In the genomic region with DNA sequence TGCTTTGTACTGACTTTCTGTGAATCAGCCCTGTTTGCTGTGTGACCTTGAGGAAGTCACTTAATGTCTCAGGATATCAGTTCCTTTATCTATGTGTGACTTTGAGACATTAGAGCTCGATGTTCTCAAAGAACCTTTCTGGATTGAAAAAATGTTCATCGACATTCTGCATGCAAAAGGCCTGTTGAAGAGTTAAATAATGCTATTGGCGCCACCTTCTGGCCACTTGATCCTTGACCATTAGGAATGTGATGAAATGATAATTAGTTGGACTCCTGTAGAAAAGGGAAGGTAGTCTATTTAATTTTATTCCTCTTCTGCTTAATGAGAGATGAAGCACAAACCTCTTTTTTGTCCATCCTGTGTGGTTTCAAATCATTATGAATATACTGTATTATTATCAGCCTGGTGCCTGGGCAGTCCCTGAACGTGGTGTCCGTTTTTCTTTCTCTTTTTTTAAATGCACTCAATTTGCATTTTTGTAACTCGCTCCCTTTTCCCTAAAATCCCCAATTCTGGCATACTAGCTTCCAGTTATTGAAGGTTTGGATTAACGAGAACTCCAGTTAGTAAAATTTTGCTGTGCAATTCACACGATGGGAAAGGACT, we compare ENCODE assay signal across 8 cellular contexts. TPM values are rescaled to one million over a fixed set of nuclear protein-coding genes. Genes with fewer than 3 reads are reported as not detected.
DNase-seq lines count a peak whose midpoint lies in the region; ATAC-seq, FAIRE-seq and TF ChIP-seq lines count a peak whose summit lies in the region.

No MANE protein-coding gene starts in this region.

- TF ChIP-seq POLR2A in erythroblast (IDR thresholded peaks at IDR 0.05; ENCODE audit: low read length), result no peak

- no peaks in the 10 kb centered on the region for H3K4me1 Mint-ChIP-seq in activated CD4-positive, alpha-beta T cell treated with anti-CD3 and anti-CD28 coated beads for 36 hours
- no peaks in the 10 kb centered on the region for H3K4me1 Mint-ChIP-seq in nephron

- TF ChIP-seq CTCF in AG10803 (conservative IDR thresholded peaks at IDR 0.05; ENCODE audit: low read length) (peak; percentile 66), nephron (IDR thresholded peaks at IDR 0.05; ENCODE audit: unreplicated experiment in 3 of 3) (peak; percentile 62 to 77 (median 68))

- no peak overlapping the region for H3K27ac Mint-ChIP-seq in activated CD4-positive, alpha-beta T cell treated with anti-CD3 and anti-CD28 coated beads for 36 hours
- H3K27ac Mint-ChIP-seq in nephron, result no peak overlapping the region

- ATAC-seq in activated CD4-positive, alpha-beta T cell treated with anti-CD3 and anti-CD28 coated beads for 36 hours, result no peak
- no peak for ATAC-seq in GM21390 (IDR thresholded peaks at IDR 0.05; ENCODE audit: unreplicated experiment)

- H3K4me3 ChIP-seq in AG10803 (ENCODE audit: low read length), result no peak overlapping the region

- H3K36me3 Mint-ChIP-seq in activated CD4-positive, alpha-beta T cell treated with anti-CD3 and anti-CD28 coated beads for 36 hours (ENCODE audit: low read depth), result no peaks in the 10 kb centered on the region
- H3K36me3 Mint-ChIP-seq in nephron (ENCODE audit: low read depth), result no peaks in the 10 kb centered on the region

- CTCF ChIA-PET in activated CD4-positive, alpha-beta T cell treated with anti-CD3 and anti-CD28 coated beads for 36 hours (lab: Charles Lee), result interaction anchor here (0.6 to 2.0 kb wide), 19 partner anchors 10 to 505 kb away, joined by 3 to 8 read pairs (median 3); no protein-coding TSS in a partner anchor

- no peaks in the 10 kb centered on the region for H3K27me3 Mint-ChIP-seq in activated CD4-positive, alpha-beta T cell treated with anti-CD3 and anti-CD28 coated beads for 36 hours
- peaks cover 22% of the 10 kb centered on the region for H3K27me3 Mint-ChIP-seq in nephron (ENCODE audit: low read depth)

- FAIRE-seq in GM19239 (lab: Jason Lieb, UNC), result peak; percentile 94

- intact Hi-C loops in activated CD4-positive, alpha-beta T cell treated with anti-CD3 and anti-CD28 coated beads for 36 hours (cut with DNase I, micrococcal nuclease), result loop anchor here (1.0 to 5.0 kb wide), 4 partner anchors 127 to 496 kb away; no protein-coding TSS in a partner anchor

- peak; percentile 65 for DNase-seq in AG10803 (ENCODE audit: low read depth)
- peak; percentile 39 for DNase-seq in GM19239 (ENCODE audit: insufficient read length, low spot score)
- DNase-seq in NCI-H2196 treated with DMSO at 0.1 percent for 48 hours (lab: John Stamatoyannopoulos, UW; ENCODE audit: unreplicated experiment), result peak; percentile 25
- peak; percentile 63 for DNase-seq in activated CD4-positive, alpha-beta T cell treated with anti-CD3 and anti-CD28 coated beads for 36 hours
- DNase-seq in erythroblast (lab: John Stamatoyannopoulos, UW), result peak; percentile 67 to 83
- no peak for DNase-seq in cerebellar nuclear complex (lab: John Stamatoyannopoulos, UW)

- H3K4me3 Mint-ChIP-seq in activated CD4-positive, alpha-beta T cell treated with anti-CD3 and anti-CD28 coated beads for 36 hours, result no peak overlapping the region
- no peak overlapping the region for H3K4me3 Mint-ChIP-seq in nephron

- POLR2A ChIA-PET in activated CD4-positive, alpha-beta T cell treated with anti-CD3 and anti-CD28 coated beads for 36 hours (lab: Charles Lee), result no interaction called here

- H3K9me3 Mint-ChIP-seq in activated CD4-positive, alpha-beta T cell treated with anti-CD3 and anti-CD28 coated beads for 36 hours (ENCODE audit: low read depth), result no peaks in the 10 kb centered on the region
- no peaks in the 10 kb centered on the region for H3K9me3 Mint-ChIP-seq in nephron

RNA-seq across cellular contexts. Expression of a gene that starts 20.7 kb away (rescaled TPM):
- not detected for total RNA-seq in activated CD4-positive, alpha-beta T cell treated with anti-CD3 and anti-CD28 coated beads for 36 hours

RNA-seq across cellular contexts. Expression of a gene that starts 54.2 kb away (rescaled TPM):
- total RNA-seq in activated CD4-positive, alpha-beta T cell treated with anti-CD3 and anti-CD28 coated beads for 36 hours, result 10 to 100 TPM; 25.1 to 25.5 TPM

Comparison
In these comparisons a context has a peak if more than half of its experiments do, and no peak if none do; other contexts are left out.
1. DNase-seq: peak in AG10803 (single experiment), GM19239 (single experiment), NCI-H2196 treated with DMSO at 0.1 percent for 48 hours (single experiment), activated CD4-positive, alpha-beta T cell treated with anti-CD3 and anti-CD28 coated beads for 36 hours (single experiment) and erythroblast (2 of 2); none in cerebellar nuclear complex (0 of 2).